23 cellular contexts compared by ENCODE assay signal in genomic region chr14:53849549-53849948, GRCh38.
DNase-seq lines count a peak whose midpoint lies in the region; ATAC-seq, FAIRE-seq and TF ChIP-seq lines count a peak whose summit lies in the region.
"Had no signal": no experiment of that assay in that cellular context is flagged by ENCODE, and none has a peak within 500 bp of the region (broad histone marks: within the 10 kb centered on the region; RNA-seq: fewer than 3 reads in every experiment).

No MANE protein-coding gene starts in this region.

- no peak overlapping the region for H3K4me3 ChIP-seq in Caco-2 (ENCODE audit: low read depth, low read length)
- peak overlapping the region; percentile 36 to 52 for H3K4me3 ChIP-seq in HCT116 (replicated peaks in 1 of 2; ENCODE audit: low read depth in 1 of 2, low read length in 2 of 2)
- H3K4me3 ChIP-seq in K562: no peak overlapping the region
- no peak overlapping the region for H3K4me3 ChIP-seq in trophoblast cell (ENCODE audit: low read depth, low read length)

- H3K9ac ChIP-seq in HCT116 (ENCODE audit: low read length): peak overlapping the region; percentile 55
- no peak overlapping the region for H3K9ac ChIP-seq in K562 (ENCODE audit: insufficient read depth in 1 of 2, low read depth in 2 of 2, low read length in 2 of 2)
- H3K9ac ChIP-seq in trophoblast cell (ENCODE audit: low read length): no peak overlapping the region
- H3K9ac ChIP-seq: KMS-11 had no signal

- CTCF ChIA-PET in Caco-2 (lab: Charles Lee) (no interaction called here), HCT116 (lab: Charles Lee) (no interaction called here), K562 (lab: Yijun Ruan, JAX; ENCODE audit: low intra/inter-chr PET ratio) (no interaction called here)

- no peaks in the 10 kb centered on the region for H3K27me3 Mint-ChIP-seq in Caco-2 (ENCODE audit: insufficient read depth, unreplicated experiment)

- H2BK5ac ChIP-seq in trophoblast cell (ENCODE audit: low read depth, low read length, poor library complexity): no peak overlapping the region

- no peak for FAIRE-seq in K562 (lab: Jason Lieb, UNC)
- FAIRE-seq: GM12892, GM18507, H54 had no signal

- H2BK12ac ChIP-seq in trophoblast cell (ENCODE audit: low read length): peak overlapping the region; percentile 39

- no peak overlapping the region for H4K8ac ChIP-seq in trophoblast cell (ENCODE audit: low read depth, low read length)

- RAD21 ChIA-PET in HCT116 (lab: Charles Lee; ENCODE audit: low non-redundant PET in 1 of 2, low total read pairs in 2 of 2, uncharacterized antibody in 2 of 2, unreplicated experiment in 2 of 2): no interaction called here

- H2AFZ ChIP-seq in HCT116 (ENCODE audit: low read depth, low read length, poor library complexity, severe bottlenecking) (peak overlapping the region; percentile 10), K562 (ENCODE audit: low read depth, low read length) (no peak overlapping the region), trophoblast cell (ENCODE audit: insufficient read depth, low read length, poor library complexity) (no peak overlapping the region)

- no peak for TF ChIP-seq EP300 in K562 (IDR thresholded peaks at IDR 0.05; ENCODE audit: low read length)

- intact Hi-C loops in Caco-2 (cut with micrococcal nuclease; ENCODE audit: unreplicated experiment): loop anchor here (10.0 kb wide), 2 partner anchors 105 to 235 kb away; partner anchors contain the start of gene BMP4
- intact Hi-C loops in HCT116 (cut with micrococcal nuclease): no loop called here
- intact Hi-C loops in K562 (cut with micrococcal nuclease): no loop called here

- no peak overlapping the region for H2BK120ac ChIP-seq in trophoblast cell (ENCODE audit: insufficient read depth, low read length, poor library complexity)

- no peak overlapping the region for H3K23ac ChIP-seq in trophoblast cell (ENCODE audit: low read length)

- H3K79me1 ChIP-seq in trophoblast cell (ENCODE audit: low read length): no peaks in the 10 kb centered on the region

- in situ Hi-C loops in K562 (cut with MboI): no loop called here

- POLR2A ChIA-PET in Caco-2 (lab: Charles Lee): no interaction called here
- POLR2A ChIA-PET in HCT116 (lab: Charles Lee): no interaction called here
- POLR2A ChIA-PET in K562 (lab: Yijun Ruan, JAX): no interaction called here

- no peak overlapping the region for H3K4ac ChIP-seq in trophoblast cell (ENCODE audit: low read depth, low read length)

- no peak for TF ChIP-seq RAD21 in HCT116 (IDR thresholded peaks at IDR 0.05; ENCODE audit: low read depth)
- no peak for TF ChIP-seq RAD21 in K562 (CRISPR knock-in tag; conservative IDR thresholded peaks at IDR 0.05 in 1 of 2, IDR thresholded peaks at IDR 0.05 in 1 of 2)

- H3K9me3 Mint-ChIP-seq in Caco-2 (ENCODE audit: unreplicated experiment): peaks cover under 1% of the 10 kb centered on the region

- H3K27me3 ChIP-seq in Caco-2 (replicated peaks; ENCODE audit: control insufficient read depth, insufficient read depth, low read length) (no peaks in the 10 kb centered on the region), HCT116 (ENCODE audit: insufficient read depth, low read length) (no peaks in the 10 kb centered on the region), K562 (ENCODE audit: control insufficient read depth in 2 of 2, insufficient read depth in 2 of 2, low read length in 2 of 2) (no peaks in the 10 kb centered on the region), trophoblast cell (ENCODE audit: insufficient read depth, low read length) (no peaks in the 10 kb centered on the region)
- H3K27me3 ChIP-seq: BE2C had no signal

- H3K4me3 Mint-ChIP-seq in Caco-2 (ENCODE audit: unreplicated experiment): peak overlapping the region; percentile 75
- H3K4me3 Mint-ChIP-seq: CD4-positive, CD25-positive, alpha-beta regulatory T cell; CD8-positive, alpha-beta memory T cell; IgD-negative memory B cell had no signal

- H3K9me3 ChIP-seq in Caco-2 (no peaks in the 10 kb centered on the region), HCT116 (ENCODE audit: control insufficient read depth in 1 of 2, insufficient read depth in 1 of 2, low read depth in 1 of 2, low read length in 2 of 2) (no peaks in the 10 kb centered on the region), K562 (replicated peaks; ENCODE audit: control insufficient read depth, insufficient read depth, low read depth, low read length) (no peaks in the 10 kb centered on the region), trophoblast cell (ENCODE audit: insufficient read depth, low read depth, low read length) (no peaks in the 10 kb centered on the region)
- H3K9me3 ChIP-seq: BE2C had no signal

- H4K20me1 ChIP-seq in HCT116 (ENCODE audit: insufficient read depth): no peaks in the 10 kb centered on the region
- H4K20me1 ChIP-seq in K562 (replicated peaks; ENCODE audit: control insufficient read depth, insufficient read depth, low read length): no peaks in the 10 kb centered on the region

- H3K18ac ChIP-seq in trophoblast cell (ENCODE audit: low read length): no peak overlapping the region

- H3K14ac ChIP-seq in trophoblast cell (ENCODE audit: low read length): no peak overlapping the region

- peaks cover 37% of the 10 kb centered on the region for H3K4me1 Mint-ChIP-seq in Caco-2 (ENCODE audit: low read depth, unreplicated experiment)
- H3K4me1 Mint-ChIP-seq: CD4-positive, CD25-positive, alpha-beta regulatory T cell; CD8-positive, alpha-beta memory T cell; IgD-negative memory B cell had no signal

- H3K4me2 ChIP-seq in HCT116 (ENCODE audit: low read length): peak overlapping the region; percentile 66
- no peak overlapping the region for H3K4me2 ChIP-seq in K562 (ENCODE audit: insufficient read depth, low read length)
- no peak overlapping the region for H3K4me2 ChIP-seq in trophoblast cell (ENCODE audit: low read length)
- H3K4me2 ChIP-seq: KMS-11 had no signal

- WGBS in K562 (ENCODE audit: insufficient coverage, low coverage, missing lambda C conversion rate): 0% methylated on average over 6 of the region's 6 CpGs
- no CpG with 5 or more reads among the region's 6 CpGs for WGBS in trophoblast cell (ENCODE audit: extremely low coverage, insufficient coverage, insufficient read length)

- H3K27ac Mint-ChIP-seq in Caco-2 (ENCODE audit: unreplicated experiment): peak overlapping the region; percentile 86
- H3K27ac Mint-ChIP-seq: CD8-positive, alpha-beta memory T cell; IgD-negative memory B cell had no signal

- peaks cover 7% of the 10 kb centered on the region for H3K79me2 ChIP-seq in HCT116 (ENCODE audit: insufficient read depth, low read length)
- no peaks in the 10 kb centered on the region for H3K79me2 ChIP-seq in K562 (ENCODE audit: control insufficient read depth, insufficient read depth, low read length)
- no peaks in the 10 kb centered on the region for H3K79me2 ChIP-seq in trophoblast cell (ENCODE audit: control insufficient read depth, insufficient read depth, low read length, poor library complexity)

- H3K27ac ChIP-seq in HCT116 (ENCODE audit: low read depth, low read length) (peak overlapping the region; percentile 88), K562 (ENCODE audit: extremely low read depth, low read depth, low read length) (no peak overlapping the region), trophoblast cell (ENCODE audit: low read depth, low read length) (no peak overlapping the region)
- H3K27ac ChIP-seq: HL-60, KMS-11 had no signal

- DNase-seq in Caco-2 (no peak), HCT116 (ENCODE audit: low read depth, low spot score) (no peak), K562 (ENCODE audit: extremely low read depth in 1 of 4, low spot score in 3 of 4) (no peak), trophoblast cell (no peak), NCI-H1105 (lab: John Stamatoyannopoulos, UW) (no peak)
- DNase-seq: ACHN; BE2C; C1 segment of cervical spinal cord; CD4-positive, CD25-positive, alpha-beta regulatory T cell; CD8-positive, alpha-beta memory T cell; COR-L47; DMS153; DMS79; GDM1; HCEC 1CT had no signal

- H3K9me1 ChIP-seq in K562 (ENCODE audit: control insufficient read depth, insufficient read depth, low read length): no peaks in the 10 kb centered on the region

- no peak for TF ChIP-seq CTCF in Caco-2 (IDR thresholded peaks at IDR 0.05; ENCODE audit: insufficient read depth in 1 of 2, low read depth in 1 of 2, low read length in 1 of 2, severe bottlenecking in 1 of 2, unreplicated experiment in 1 of 2)
- no peak for TF ChIP-seq CTCF in HCT116 (IDR thresholded peaks at IDR 0.05 in 2 of 3, conservative IDR thresholded peaks at IDR 0.05 in 1 of 3; ENCODE audit: borderline replicate concordance in 1 of 3, insufficient read depth in 1 of 3, low read depth in 2 of 3, low read length in 2 of 3)
- TF ChIP-seq CTCF in K562 (IDR thresholded peaks at IDR 0.05 in 2 of 3, conservative IDR thresholded peaks at IDR 0.05 in 1 of 3; ENCODE audit: insufficient read depth in 2 of 3, low read depth in 1 of 3, low read length in 3 of 3): no peak

- H2AK5ac ChIP-seq in trophoblast cell (ENCODE audit: low read length): no peak overlapping the region

- peaks cover 56% of the 10 kb centered on the region for H3K4me1 ChIP-seq in Caco-2
- peaks cover 76 to 92% of the 10 kb centered on the region in 2 experiments for H3K4me1 ChIP-seq in HCT116 (ENCODE audit: control insufficient read depth in 1 of 2, insufficient read depth in 2 of 2, low read length in 2 of 2)
- no peaks in the 10 kb centered on the region for H3K4me1 ChIP-seq in K562 (replicated peaks in 1 of 2; ENCODE audit: control insufficient read depth in 2 of 2, insufficient read depth in 2 of 2, low read length in 2 of 2)
- peaks cover 0 to 6% of the 10 kb centered on the region in 2 experiments for H3K4me1 ChIP-seq in trophoblast cell (ENCODE audit: control insufficient read depth in 1 of 2, insufficient read depth in 2 of 2, low read length in 2 of 2)
- H3K4me1 ChIP-seq: BE2C had no signal

- ATAC-seq in HCT116: no peak
- no peak for ATAC-seq in K562
- ATAC-seq in GM18861 (IDR thresholded peaks at IDR 0.05; ENCODE audit: unreplicated experiment): no peak
- ATAC-seq in HG03442 (IDR thresholded peaks at IDR 0.05; ENCODE audit: unreplicated experiment): no peak

- BruUV-seq in Caco-2 (replicated peaks; lab: Mats Ljungman, UMichigan) (no TSS peak), HCT116 (replicated peaks; lab: Mats Ljungman, UMichigan) (no TSS peak), K562 (replicated peaks; lab: Mats Ljungman, UMichigan) (no TSS peak)

- no peak overlapping the region for H4K12ac ChIP-seq in trophoblast cell (ENCODE audit: low read depth, low read length)

- no peak overlapping the region for H4K91ac ChIP-seq in trophoblast cell (ENCODE audit: low read depth, low read length)

- TF ChIP-seq POLR2A in HCT116 (IDR thresholded peaks at IDR 0.05; ENCODE audit: borderline replicate concordance, extremely low read depth, insufficient read depth, insufficient read length) (no peak), K562 (conservative IDR thresholded peaks at IDR 0.05) (no peak)

- H3K36me3 ChIP-seq in Caco-2 (ENCODE audit: control insufficient read depth, insufficient read depth, low read length): no peaks in the 10 kb centered on the region
- H3K36me3 ChIP-seq in HCT116 (ENCODE audit: control insufficient read depth in 1 of 2, insufficient read depth in 2 of 2, low read length in 2 of 2): no peaks in the 10 kb centered on the region
- no peaks in the 10 kb centered on the region for H3K36me3 ChIP-seq in K562 (ENCODE audit: control insufficient read depth, insufficient read depth, low read length)
- no peaks in the 10 kb centered on the region for H3K36me3 ChIP-seq in trophoblast cell (ENCODE audit: control insufficient read depth in 1 of 2, insufficient read depth in 2 of 2, low read length in 2 of 2)
- H3K36me3 ChIP-seq: BE2C had no signal

- H3K9me2 ChIP-seq in HCT116 (ENCODE audit: insufficient read depth): no peaks in the 10 kb centered on the region

- H3K36me3 Mint-ChIP-seq in Caco-2 (ENCODE audit: insufficient read depth, unreplicated experiment): peaks cover 18% of the 10 kb centered on the region
- H3K36me3 Mint-ChIP-seq: CD4-positive, CD25-positive, alpha-beta regulatory T cell; CD8-positive, alpha-beta memory T cell; IgD-negative memory B cell had no signal

Comparison
In these comparisons a context has a peak if more than half of its experiments do, and no peak if none do; other contexts are left out.
1. H3K4me3 ChIP-seq: peak in HCT116 (2 of 2); none in Caco-2 (single experiment), K562 (single experiment) and trophoblast cell (single experiment).